In the genomic region with DNA sequence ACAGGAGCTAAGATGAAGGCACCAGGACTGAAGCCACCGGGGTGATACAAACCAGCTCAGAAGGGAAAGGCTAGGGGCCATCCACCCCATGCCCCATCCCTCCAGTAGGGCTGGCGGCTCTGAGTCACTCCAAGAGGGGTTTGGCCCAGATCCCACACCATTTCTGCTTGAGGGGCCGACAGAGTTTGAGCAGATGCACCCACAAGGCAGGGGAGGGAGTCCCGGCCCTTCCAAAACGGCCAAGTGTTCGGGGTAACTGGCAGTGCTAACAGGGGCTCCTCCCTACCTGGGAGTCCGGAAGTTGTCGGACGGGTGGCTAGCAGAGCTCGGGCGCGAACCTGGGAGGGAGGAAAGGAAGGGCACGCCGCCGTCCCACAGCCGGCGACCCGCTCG, we compare ENCODE assay signal across 1 cellular context.
TF ChIP-seq lines count a peak whose summit lies in the region.

No MANE protein-coding gene starts in this region.

TF ChIP-seq in H1, 55 proteins besides CTCF, POLR2A, EP300 and RAD21:
- TF ChIP-seq SRF (IDR thresholded peaks at IDR 0.05; ENCODE audit: low read depth, low read length) (no peak), EGR1 (IDR thresholded peaks at IDR 0.05; ENCODE audit: borderline replicate concordance, low read depth, low read length) (no peak), NANOG (IDR thresholded peaks at IDR 0.05; ENCODE audit: insufficient read depth, low read depth, low read length, poor library complexity, severe bottlenecking) (no peak), RNF2 (IDR thresholded peaks at IDR 0.05; ENCODE audit: borderline replicate concordance, low read depth, low read length, missing control alignments, poor library complexity, severe bottlenecking) (no peak), RXRA (IDR thresholded peaks at IDR 0.05; ENCODE audit: insufficient read depth, low read depth, low read length) (no peak), CHD2 (IDR thresholded peaks at IDR 0.05; ENCODE audit: low read length) (no peak), TBP (IDR thresholded peaks at IDR 0.05; ENCODE audit: low read depth, low read length) (no peak), CBX5 (IDR thresholded peaks at IDR 0.05; ENCODE audit: low read depth, low read length) (no peak), CHD1 (IDR thresholded peaks at IDR 0.05; ENCODE audit: low read depth, low read length) (no peak)
